Comparison of ENCODE assay signal across 21 cellular contexts in the genomic region with DNA sequence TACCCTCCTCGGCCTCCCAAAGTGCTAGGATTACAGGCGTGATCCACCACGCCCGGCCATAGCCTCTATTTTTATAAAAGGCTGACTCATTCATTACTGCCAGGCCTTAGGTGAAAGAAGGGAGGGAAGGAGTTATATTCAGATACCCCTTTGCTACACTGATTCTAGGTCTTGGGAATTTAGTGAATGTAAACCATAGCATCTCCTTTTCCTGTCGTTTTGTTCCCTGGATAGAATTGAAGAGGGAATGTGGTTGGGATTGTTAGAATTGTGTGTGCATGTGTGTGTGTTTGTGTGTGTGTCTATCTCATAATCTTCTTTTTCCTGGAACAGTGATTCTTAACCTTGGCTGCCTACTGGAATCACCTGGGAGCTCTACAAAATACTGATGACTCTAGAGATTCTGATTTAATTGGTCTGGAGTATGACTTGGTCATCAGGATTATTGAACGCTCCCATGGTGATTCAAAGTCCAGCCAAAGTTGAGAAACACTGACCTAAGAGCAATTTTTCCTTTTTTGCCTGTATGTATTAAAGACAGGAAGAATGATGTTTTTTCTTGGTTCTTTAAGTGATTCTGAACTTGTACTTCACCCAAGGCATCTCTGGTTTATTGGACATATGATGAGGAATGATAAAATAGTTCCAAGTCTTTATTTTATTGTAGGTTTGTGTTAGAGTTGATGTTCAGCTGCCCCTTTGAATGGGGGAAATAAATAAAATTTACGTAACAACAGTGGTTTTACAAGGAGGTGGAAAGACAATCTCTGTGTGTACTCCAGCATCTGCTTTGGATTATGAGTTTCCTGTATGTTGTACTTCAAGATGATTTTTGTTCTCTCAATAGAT. TPM values are rescaled to one million over a fixed set of nuclear protein-coding genes. Genes with fewer than 3 reads are reported as not detected.
DNase-seq lines count a peak whose midpoint lies in the region; ATAC-seq, FAIRE-seq and TF ChIP-seq lines count a peak whose summit lies in the region.
"Had no signal": no experiment of that assay in that cellular context is flagged by ENCODE, and none has a peak within 500 bp of the region (broad histone marks: within the 10 kb centered on the region; RNA-seq: fewer than 3 reads in every experiment).

No MANE protein-coding gene starts in this region.

- H3K9me1 ChIP-seq in IMR-90 (ENCODE audit: insufficient read depth, low read length) = peaks cover 13% of the 10 kb centered on the region

- TF ChIP-seq EP300 in HepG2 (IDR thresholded peaks at IDR 0.05; ENCODE audit: low read depth in 2 of 2, low read length in 2 of 2) (no peak), HepG2 (CRISPR knock-in tag; IDR thresholded peaks at IDR 0.05; ENCODE audit: borderline replicate concordance) (no peak)

- H3K4ac ChIP-seq in IMR-90 (ENCODE audit: low read depth, low read length) = no peak overlapping the region

- H3K9ac ChIP-seq in IMR-90 (ENCODE audit: low read depth, low read length) (no peak overlapping the region), HepG2 (ENCODE audit: insufficient read depth, low read depth, low read length) (no peak overlapping the region)
- H3K9ac ChIP-seq: KMS-11 had no signal

- H2AK9ac ChIP-seq in IMR-90 (replicated peaks; ENCODE audit: low read depth, low read length, poor library complexity) = no peak overlapping the region

- H3K79me1 ChIP-seq in IMR-90 (ENCODE audit: low read depth in 1 of 2, low read length in 2 of 2) = peaks cover 0 to 13% of the 10 kb centered on the region in 2 experiments; a peak in 2 of 4 replicates

- H3K4me1 ChIP-seq in IMR-90 (ENCODE audit: control insufficient read depth, insufficient read depth, low read length) = peaks cover 15% of the 10 kb centered on the region
- H3K4me1 ChIP-seq in HepG2 (ENCODE audit: insufficient read depth, low read length) = peaks cover 47% of the 10 kb centered on the region
- H3K4me1 ChIP-seq: spleen had no signal

- no peaks in the 10 kb centered on the region for H4K20me1 ChIP-seq in IMR-90 (ENCODE audit: insufficient read depth, low read length)
- no peaks in the 10 kb centered on the region for H4K20me1 ChIP-seq in HepG2 (ENCODE audit: insufficient read depth, low read length)

- DNase-seq in A172 (ENCODE audit: low spot score) = peak; percentile 22
- DNase-seq in IMR-90 = peak; percentile 64
- DNase-seq in cardiac fibroblast (ENCODE audit: low read depth in 2 of 2) = peak; percentile 16 to 80
- peak; percentile 27 for DNase-seq in HepG2 (ENCODE audit: low spot score)
- no peak for DNase-seq in DMS153 treated with DMSO at 0.1 percent for 48 hours (lab: John Stamatoyannopoulos, UW; ENCODE audit: unreplicated experiment)
- no peak for DNase-seq in cerebellar cortex (ENCODE audit: low spot score)
- no peak for DNase-seq in NCI-H345 treated with DMSO at 0.1 percent for 48 hours (lab: John Stamatoyannopoulos, UW; ENCODE audit: unreplicated experiment)
- no peak for DNase-seq in NCI-H748 (lab: John Stamatoyannopoulos, UW; ENCODE audit: unreplicated experiment)
- DNase-seq: activated CD4-positive, alpha-beta memory T cell treated with anti-CD3 and anti-CD28 coated beads for 36 hours; body of pancreas; endodermal cell; left ventricle myocardium superior; NCI-H146; NCI-H524 treated with DMSO at 0.1 percent for 48 hours; nephron progenitor cell; spleen; T-helper 2 cell had no signal

- POLR2A ChIA-PET in IMR-90 (lab: Charles Lee; ENCODE audit: unreplicated experiment) (no interaction called here), HepG2 (lab: Yijun Ruan, JAX) (no interaction called here)

- intact Hi-C loops in IMR-90 (cut with micrococcal nuclease) = no loop called here
- intact Hi-C loops in HepG2 (cut with micrococcal nuclease; ENCODE audit: unreplicated experiment) = no loop called here

- H3K4me2 ChIP-seq in IMR-90 (ENCODE audit: low read depth, low read length) (no peak overlapping the region; the same call in 1 of the 2 replicates), HepG2 (ENCODE audit: low read depth, low read length) (no peak overlapping the region)
- H3K4me2 ChIP-seq: KMS-11 had no signal

- peak overlapping the region; percentile 57; the same call in 1 of the 2 replicates for H3K14ac ChIP-seq in IMR-90 (replicated peaks; ENCODE audit: low read depth, low read length)

- H3K36me3 ChIP-seq in IMR-90 (ENCODE audit: control insufficient read depth, insufficient read depth, low read length) (peaks cover 2% of the 10 kb centered on the region), HepG2 (replicated peaks in 1 of 2; ENCODE audit: control insufficient read depth in 1 of 2, insufficient read depth in 2 of 2, low read length in 2 of 2) (no peaks in the 10 kb centered on the region)

- in situ Hi-C loops in IMR-90 (cut with MboI; ENCODE audit: low sequenced_read_pairs) (no loop called here), HepG2 (cut with HindIII; ENCODE audit: extremely low pct_ligation_motif_present, low pct_unique_long_range_greater_than_20kb) (no loop called here)

- no peak for TF ChIP-seq RAD21 in IMR-90 (IDR thresholded peaks at IDR 0.05; ENCODE audit: low read length)
- no peak for TF ChIP-seq RAD21 in HepG2 (CRISPR knock-in tag; IDR thresholded peaks at IDR 0.05)

- no peak overlapping the region; a peak in 2 of 4 replicates for H4K8ac ChIP-seq in IMR-90 (ENCODE audit: low read depth in 2 of 2, low read length in 2 of 2)

- WGBS in IMR-90 (ENCODE audit: extremely low coverage in 2 of 2, insufficient read length in 1 of 2), 2 experiments = 100% methylated on average over 1 of the region's 7 CpGs; no CpG with 5 or more reads in 1 of the 2 experiments
- WGBS in HepG2 (ENCODE audit: low lambda C conversion rate) = 73% methylated on average over 7 of the region's 7 CpGs

- H4K5ac ChIP-seq in IMR-90 (ENCODE audit: low read depth, low read length) = peak overlapping the region; percentile 19; the same call in 1 of the 2 replicates

- no peaks in the 10 kb centered on the region for H3K27me3 ChIP-seq in IMR-90 (ENCODE audit: control insufficient read depth, insufficient read depth, low read length)
- no peaks in the 10 kb centered on the region for H3K27me3 ChIP-seq in HepG2 (ENCODE audit: control insufficient read depth in 1 of 2, insufficient read depth in 2 of 2, low read length in 2 of 2)
- H3K27me3 ChIP-seq: body of pancreas, spleen had no signal

- no peak overlapping the region for H3K27ac ChIP-seq in IMR-90 (ENCODE audit: insufficient read depth, low read length)
- H3K27ac ChIP-seq in HepG2 (ENCODE audit: extremely low read length, insufficient read depth, low read length) = no peak overlapping the region
- H3K27ac ChIP-seq: body of pancreas, KMS-11, spleen had no signal

- TF ChIP-seq CTCF in IMR-90 (conservative IDR thresholded peaks at IDR 0.05; ENCODE audit: low read depth, low read length) (no peak), cardiac fibroblast (IDR thresholded peaks at IDR 0.05; ENCODE audit: low read depth, low read length) (no peak), HepG2 (CRISPR knock-in tag; IDR thresholded peaks at IDR 0.05) (no peak)

- no peak overlapping the region for H2AFZ ChIP-seq in IMR-90 (replicated peaks; ENCODE audit: low read length, poor library complexity)
- H2AFZ ChIP-seq in HepG2 (ENCODE audit: low read length) = no peak overlapping the region

- FAIRE-seq in HepG2 (lab: Jason Lieb, UNC) = no peak
- FAIRE-seq: H1 had no signal

- H2AK5ac ChIP-seq in IMR-90 (ENCODE audit: low read depth, low read length) = 0 out of 2 replicates have a peak overlapping the region, but pooled peaks have one; percentile 1

- peak overlapping the region; percentile 46; the same call in 1 of the 2 replicates for H3K18ac ChIP-seq in IMR-90 (ENCODE audit: low read depth, low read length)

- H3K56ac ChIP-seq in IMR-90 (ENCODE audit: extremely low read depth, insufficient read depth, low read length) = no peak overlapping the region

- H3K9me3 ChIP-seq in IMR-90 (ENCODE audit: control insufficient read depth, insufficient read depth, low read length) = no peaks in the 10 kb centered on the region
- no peaks in the 10 kb centered on the region for H3K9me3 ChIP-seq in HepG2 (ENCODE audit: low read length)
- H3K9me3 ChIP-seq: body of pancreas, spleen had no signal

- peak overlapping the region; percentile 59 for H2BK5ac ChIP-seq in IMR-90 (ENCODE audit: low read depth, low read length, poor library complexity, severe bottlenecking)

- ATAC-seq in IMR-90 (ENCODE audit: low read depth) = no peak
- peak; percentile 30 for ATAC-seq in HepG2
- ATAC-seq: body of pancreas, left ventricle myocardium superior, Panc1 had no signal

- BruUV-seq in IMR-90 (replicated peaks; lab: Mats Ljungman, UMichigan) (no TSS peak), HepG2 (replicated peaks; lab: Mats Ljungman, UMichigan) (no TSS peak)

- peak overlapping the region; percentile 27; the same call in 1 of the 2 replicates for H2BK20ac ChIP-seq in IMR-90 (ENCODE audit: low read depth, low read length)

- dilution Hi-C loops in IMR-90 (cut with HindIII; ENCODE audit: low sequenced_read_pairs, unreplicated experiment) = no loop called here

- no peak overlapping the region for H4K91ac ChIP-seq in IMR-90 (ENCODE audit: insufficient read depth, low read depth, low read length)

- CTCF ChIA-PET in IMR-90 (lab: Yijun Ruan, JAX) = interaction anchor here (0.6 kb wide), 1 partner anchor 463 kb away, joined by 4 read pairs; no protein-coding TSS in a partner anchor
- CTCF ChIA-PET in HepG2 (lab: Yijun Ruan, JAX; ENCODE audit: low intra/inter-chr PET ratio, low total read pairs) = interaction anchor here (1.3 to 2.0 kb wide), 2 partner anchors 121 to 135 kb away, joined by 4 to 14 read pairs; no protein-coding TSS in a partner anchor

- no peak for TF ChIP-seq POLR2A in IMR-90 (IDR thresholded peaks at IDR 0.05; ENCODE audit: low read depth, low read length)
- no peak for TF ChIP-seq POLR2A in HepG2 (IDR thresholded peaks at IDR 0.05; ENCODE audit: insufficient read depth in 1 of 2, low read depth in 2 of 2, low read length in 2 of 2)

- H3K4me3 ChIP-seq in IMR-90 (ENCODE audit: insufficient read depth, low read depth, low read length) (no peak overlapping the region), cardiac fibroblast (replicated peaks in 1 of 2; ENCODE audit: low read depth in 2 of 2, low read length in 2 of 2) (no peak overlapping the region), HepG2 (replicated peaks in 1 of 3; ENCODE audit: insufficient read depth in 1 of 3, low read depth in 2 of 3, low read length in 3 of 3) (no peak overlapping the region)
- H3K4me3 ChIP-seq: body of pancreas, spleen had no signal

- H2BK120ac ChIP-seq in IMR-90 (ENCODE audit: low read depth, low read length) = peak overlapping the region; percentile 44; the same call in 1 of the 2 replicates

- no peaks in the 10 kb centered on the region for H3K79me2 ChIP-seq in HepG2 (ENCODE audit: insufficient read depth, low read length)

- 0 out of 3 replicates have a peak overlapping the region, but pooled peaks have one; percentile 19 for H2BK15ac ChIP-seq in IMR-90 (ENCODE audit: low read depth, low read length)

- 0 out of 2 replicates have a peak overlapping the region, but pooled peaks have one; percentile 0 for H3K23ac ChIP-seq in IMR-90 (ENCODE audit: low read depth, low read length)

RNA-seq across cellular contexts. Expression of a gene that starts 37.0 kb away (rescaled TPM):
- 5.4 and 6.2 TPM in 2 replicates for total RNA-seq in A172 (2014; rRNA removed; shearing (Covaris generic))
- total RNA-seq in IMR-90 (2012; rRNA removed) = 3.9 and 5.6 TPM in 2 replicates
- polyA plus RNA-seq in IMR-90 (2012; rRNA removed) = 5.3 and 6.0 TPM in 2 replicates
- 2.1 and 2.9 TPM in 2 replicates for polyA plus RNA-seq in IMR-90 (2012; cell fraction: cytosol; rRNA removed)
- 0.71 and 2.5 TPM in 2 replicates for polyA plus RNA-seq in IMR-90 (2012; cell fraction: nucleus; rRNA removed; ENCODE audit: low replicate concordance)
- 1.6 and 2.2 TPM in 2 replicates for total RNA-seq in HepG2 (2016; rRNA removed; fragmentation: Illumina TruSeq; extraction: Trizol)
- 0.10 and 0.26 TPM in 2 replicates for total RNA-seq in HepG2 (2016; cell fraction: cytosol; rRNA removed; fragmentation: Illumina TruSeq; extraction: Trizol; ENCODE audit: low read depth)
- 1.6 and 2.0 TPM in 2 replicates for total RNA-seq in HepG2 (2016; cell fraction: insoluble cytoplasmic fraction; rRNA removed; fragmentation: Illumina TruSeq; extraction: Trizol)
- total RNA-seq in HepG2 (2016; cell fraction: membrane; rRNA removed; fragmentation: Illumina TruSeq; extraction: Trizol) = 0.93 and 0.96 TPM in 2 replicates
- 0.56 and 0.59 TPM in 2 replicates for total RNA-seq in HepG2 (2016; cell fraction: nucleus; rRNA removed; fragmentation: Illumina TruSeq; extraction: Trizol)
- polyA plus RNA-seq in HepG2 (2011; rRNA removed) = 0.84 and 1.3 TPM in 2 replicates
- polyA plus RNA-seq in HepG2 (2011; cell fraction: cytosol; rRNA removed) = 0.63 and 1.1 TPM in 2 replicates
- 0.40 TPM in 1 of 2 replicates, not detected in the other for polyA plus RNA-seq in HepG2 (2011; cell fraction: nucleus; rRNA removed)
- polyA plus RNA-seq in HepG2 (2012) = 2.0 TPM in 2 replicates
- 0.28 and 0.31 TPM in 2 replicates for polyA plus RNA-seq in HepG2 (2016; cell fraction: cytosol; fragmentation: Illumina TruSeq; extraction: Trizol; ENCODE audit: low read depth)
- 3.4 and 4.3 TPM in 2 replicates for polyA plus RNA-seq in HepG2 (2016; cell fraction: insoluble cytoplasmic fraction; fragmentation: Illumina TruSeq; extraction: Trizol; ENCODE audit: low read depth)
- polyA plus RNA-seq in HepG2 (2016; cell fraction: membrane; fragmentation: Illumina TruSeq; extraction: Trizol; ENCODE audit: low read depth) = 0.58 and 0.73 TPM in 2 replicates
- polyA plus RNA-seq in HepG2 (2016; cell fraction: nucleus; fragmentation: Illumina TruSeq; extraction: Trizol; ENCODE audit: insufficient read depth, low read depth) = 1.4 and 1.7 TPM in 2 replicates
- polyA minus RNA-seq in HepG2 (2011; rRNA and poly(A)+ RNA removed; ENCODE audit: low replicate concordance) = 0.16 TPM in 1 of 2 replicates, not detected in the other
- 0.44 and 0.49 TPM in 2 replicates for polyA minus RNA-seq in HepG2 (2011; cell fraction: cytosol; rRNA and poly(A)+ RNA removed)
- polyA minus RNA-seq in HepG2 (2011; cell fraction: nucleus; rRNA and poly(A)+ RNA removed) = 0.52 and 0.87 TPM in 2 replicates
- total RNA-seq: A673 had no signal

Comparison
In these comparisons a context has a peak if more than half of its experiments do, and no peak if none do; other contexts are left out.
1. DNase-seq: peak in A172 (single experiment), IMR-90 (single experiment), cardiac fibroblast (2 of 2) and HepG2 (single experiment); none in DMS153 treated with DMSO at 0.1 percent for 48 hours (single experiment), cerebellar cortex (single experiment), NCI-H345 treated with DMSO at 0.1 percent for 48 hours (single experiment) and NCI-H748 (single experiment).